Comparison of ENCODE assay signal across 8 cellular contexts in genomic region chr6:146913842-146914562, GRCh38.
DNase-seq lines count a peak whose midpoint lies in the region; ATAC-seq and TF ChIP-seq lines count a peak whose summit lies in the region.

No MANE protein-coding gene starts in this region.

- no peaks in the 10 kb centered on the region for H3K4me1 ChIP-seq in body of pancreas

- peak in 1 of 3 donors; percentile 11 for TF ChIP-seq POLR2A in body of pancreas (IDR thresholded peaks at IDR 0.05)

- ATAC-seq in body of pancreas (peak; percentile 80), HG02759 (IDR thresholded peaks at IDR 0.05; ENCODE audit: unreplicated experiment) (no peak), GM21717 (IDR thresholded peaks at IDR 0.05; ENCODE audit: unreplicated experiment) (no peak)

- no peak overlapping the region for H3K4me3 ChIP-seq in body of pancreas

- no peaks in the 10 kb centered on the region for H3K9me3 ChIP-seq in body of pancreas

- DNase-seq in EH (ENCODE audit: low read depth) (peak; percentile 99), NCI-H2227 (lab: John Stamatoyannopoulos, UW; ENCODE audit: unreplicated experiment) (peak; percentile 65), body of pancreas (peak; percentile 36 to 68 (median 55)), hypothalamus (lab: John Stamatoyannopoulos, UW) (peak in 32 of 51 donors; percentile 1 to 66 (median 26)), retina (peak; percentile 86)
- DNase-seq in NK-92 treated with Interleukin-12 subunit alpha and Interleukin-12 subunit beta, amount 100 ng/mL, for 24 hours (lab: John Stamatoyannopoulos, UW) = no peak

- TF ChIP-seq CTCF in body of pancreas (IDR thresholded peaks at IDR 0.05) = no peak

- WGBS in body of pancreas, 2 donors = 43 to 57% methylated on average over 15 of the region's 15 CpGs

- intact Hi-C loops in body of pancreas (cut with DNase I) = no loop called here

- no peaks in the 10 kb centered on the region for H3K36me3 ChIP-seq in body of pancreas (replicated peaks in 1 of 2; ENCODE audit: insufficient read depth in 1 of 2, low read depth in 2 of 2)

- H3K27me3 ChIP-seq in body of pancreas = no peaks in the 10 kb centered on the region

- H3K27ac ChIP-seq in body of pancreas = peak overlapping the region; percentile 26 to 64 (median 40)
